1 cellular context compared by ENCODE assay signal in the genomic region with DNA sequence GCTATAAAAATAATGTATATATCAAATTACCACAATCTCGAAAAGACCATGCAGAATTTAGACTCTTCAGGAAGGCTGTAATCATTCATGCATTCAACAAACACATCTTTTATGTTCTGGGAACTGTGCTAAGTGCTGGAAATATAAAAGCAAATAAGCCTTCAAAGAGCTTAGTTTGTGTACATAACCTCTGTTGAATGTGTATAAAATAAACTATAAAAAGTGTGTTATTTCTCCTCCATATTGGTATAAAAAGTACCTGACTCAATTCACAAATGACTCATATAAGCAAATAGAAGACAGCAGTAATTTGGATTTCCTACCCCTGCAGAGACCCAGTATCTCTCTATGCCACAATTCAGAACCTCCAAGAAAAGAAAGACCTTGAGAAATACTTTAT.
TF ChIP-seq lines count a peak whose summit lies in the region.

No MANE protein-coding gene starts in this region.

TF ChIP-seq in HepG2, 621 proteins besides CTCF, POLR2A, EP300 and RAD21 (continued from another document):
- no peak for TF ChIP-seq NCOR1 (IDR thresholded peaks at IDR 0.05; ENCODE audit: borderline replicate concordance, low read length)
TF ChIP-seq in HepG2: peak in this region for 0.
